ENCODE assay signal across 18 cellular contexts in the genomic region with DNA sequence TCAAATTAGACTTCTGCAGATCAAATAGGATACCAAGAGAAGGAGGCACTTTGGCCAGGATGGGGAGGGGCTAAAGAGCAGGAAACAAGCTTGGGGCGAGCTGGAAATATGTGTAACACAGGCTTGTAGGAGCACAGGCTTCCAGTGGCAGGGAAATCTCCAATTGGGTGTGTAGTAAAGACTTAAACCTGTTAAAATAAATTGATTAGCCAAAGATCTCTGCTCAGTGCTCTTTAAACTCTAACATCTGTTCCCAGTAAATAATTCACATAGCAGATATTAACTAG.
"Had no signal": no experiment of that assay in that cellular context is flagged by ENCODE, and none has a peak within 500 bp of the region (broad histone marks: within the 10 kb centered on the region; RNA-seq: fewer than 3 reads in every experiment).

No MANE protein-coding gene starts in this region.

- DNase-seq: activated CD4-positive, alpha-beta memory T cell treated with anti-CD3 and anti-CD28 coated beads for 36 hours; activated CD4-positive, CD25-positive, alpha-beta regulatory T cell treated with anti-CD3 and anti-CD28 coated beads, Interleukin-2, amount 50 U/mL, for 72 hours; activated CD8-positive, alpha-beta memory T cell treated with anti-CD3 and anti-CD28 coated beads, Interleukin-2, amount 50 U/mL, for 48 hours; cortex of kidney; effector CD8-positive, alpha-beta T cell; midbrain; naive B cell; sigmoid colon; stimulated activated CD4-positive, alpha-beta T cell treated with anti-CD3 and anti-CD28 coated beads, Interleukin-12 subunit alpha, Interleukin-12 subunit beta, amount 100 ng/mL, for 4 hours; stimulated activated CD4-positive, alpha-beta T cell treated with anti-CD3 and anti-CD28 coated beads, Interleukin-2, amount 100 ng/mL, for 48 hours; stimulated activated CD8-positive, alpha-beta memory T cell treated with anti-CD3 and anti-CD28 coated beads, Interleukin-4, amount 100 ng/mL, for 48 hours; testis had no signal

- FAIRE-seq: frontal cortex, keratinocyte had no signal

- H3K36me3 ChIP-seq: prostate gland, sigmoid colon had no signal

- H3K4me1 ChIP-seq: prostate gland, testis had no signal

- H3K27me3 ChIP-seq: testis had no signal

- H3K27ac ChIP-seq: prostate gland, sigmoid colon, testis had no signal

- H3K4me3 ChIP-seq: lung, prostate gland, sigmoid colon, testis had no signal

- H3K27me3 Mint-ChIP-seq: activated CD4-positive, alpha-beta memory T cell treated with anti-CD3 and anti-CD28 coated beads for 36 hours had no signal

- H3K36me3 Mint-ChIP-seq: activated CD4-positive, alpha-beta memory T cell treated with anti-CD3 and anti-CD28 coated beads for 36 hours; brain; naive B cell had no signal

- H3K9me3 Mint-ChIP-seq: activated CD4-positive, alpha-beta memory T cell treated with anti-CD3 and anti-CD28 coated beads for 36 hours; central memory CD8-positive, alpha-beta T cell had no signal

- H3K27ac Mint-ChIP-seq: brain, naive B cell had no signal

- H3K4me3 Mint-ChIP-seq: activated CD4-positive, alpha-beta memory T cell treated with anti-CD3 and anti-CD28 coated beads for 36 hours; brain; central memory CD8-positive, alpha-beta T cell; naive B cell had no signal

- H3K9me3 ChIP-seq: prostate gland, sigmoid colon, testis had no signal
